1 cellular context compared by ENCODE assay signal in the genomic region with DNA sequence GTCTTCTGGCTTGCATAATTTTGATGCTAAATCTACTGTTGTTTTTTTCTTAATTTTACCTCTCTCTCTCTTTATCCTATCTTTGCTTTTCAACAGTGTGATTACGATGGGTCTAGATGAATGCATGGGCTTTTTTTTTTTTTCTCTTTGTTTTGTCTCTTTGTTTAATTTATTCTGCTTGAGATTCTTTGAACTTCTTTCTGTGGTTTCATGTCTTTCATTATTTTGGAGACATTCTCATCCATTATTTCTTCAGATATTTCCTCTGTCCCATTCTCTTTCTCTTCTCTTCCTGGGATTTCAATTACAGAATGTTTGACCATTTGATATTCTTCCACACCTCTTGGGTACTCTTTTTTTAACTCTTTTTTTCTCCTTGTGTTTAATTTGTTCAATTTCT.
TF ChIP-seq lines count a peak whose summit lies in the region.

No MANE protein-coding gene starts in this region.

TF ChIP-seq in GM23338, 12 proteins besides CTCF, POLR2A, EP300 and RAD21:
- TF ChIP-seq ZNF462 (CRISPR knock-in tag; IDR thresholded peaks at IDR 0.05): no peak
- TF ChIP-seq, protein P1, sequence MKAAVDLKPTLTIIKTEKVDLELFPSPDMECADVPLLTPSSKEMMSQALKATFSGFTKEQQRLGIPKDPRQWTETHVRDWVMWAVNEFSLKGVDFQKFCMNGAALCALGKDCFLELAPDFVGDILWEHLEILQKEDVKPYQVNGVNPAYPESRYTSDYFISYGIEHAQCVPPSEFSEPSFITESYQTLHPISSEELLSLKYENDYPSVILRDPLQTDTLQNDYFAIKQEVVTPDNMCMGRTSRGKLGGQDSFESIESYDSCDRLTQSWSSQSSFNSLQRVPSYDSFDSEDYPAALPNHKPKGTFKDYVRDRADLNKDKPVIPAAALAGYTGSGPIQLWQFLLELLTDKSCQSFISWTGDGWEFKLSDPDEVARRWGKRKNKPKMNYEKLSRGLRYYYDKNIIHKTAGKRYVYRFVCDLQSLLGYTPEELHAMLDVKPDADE (IDR thresholded peaks at IDR 0.05): no peak
- no peak for TF ChIP-seq NANOG (IDR thresholded peaks at IDR 0.05; ENCODE audit: borderline replicate concordance)
- no peak for TF ChIP-seq REST (IDR thresholded peaks at IDR 0.05; ENCODE audit: unreplicated experiment)
- no peak for TF ChIP-seq CREB1 (CRISPR knock-in tag; IDR thresholded peaks at IDR 0.05; ENCODE audit: low read depth)
- no peak for TF ChIP-seq JUNB (IDR thresholded peaks at IDR 0.05; ENCODE audit: unreplicated experiment)
- TF ChIP-seq EZH2phosphoT487 (IDR thresholded peaks at IDR 0.05; ENCODE audit: unreplicated experiment): no peak
- no peak for TF ChIP-seq EZH2 (IDR thresholded peaks at IDR 0.05; ENCODE audit: low read depth, unreplicated experiment)
- no peak for TF ChIP-seq STAT1 (IDR thresholded peaks at IDR 0.05; ENCODE audit: unreplicated experiment)
- no peak for TF ChIP-seq POLR2AphosphoS5 (IDR thresholded peaks at IDR 0.05; ENCODE audit: low read depth)
- TF ChIP-seq ZNF114 (CRISPR knock-in tag; IDR thresholded peaks at IDR 0.05): no peak
